In the genomic region with DNA sequence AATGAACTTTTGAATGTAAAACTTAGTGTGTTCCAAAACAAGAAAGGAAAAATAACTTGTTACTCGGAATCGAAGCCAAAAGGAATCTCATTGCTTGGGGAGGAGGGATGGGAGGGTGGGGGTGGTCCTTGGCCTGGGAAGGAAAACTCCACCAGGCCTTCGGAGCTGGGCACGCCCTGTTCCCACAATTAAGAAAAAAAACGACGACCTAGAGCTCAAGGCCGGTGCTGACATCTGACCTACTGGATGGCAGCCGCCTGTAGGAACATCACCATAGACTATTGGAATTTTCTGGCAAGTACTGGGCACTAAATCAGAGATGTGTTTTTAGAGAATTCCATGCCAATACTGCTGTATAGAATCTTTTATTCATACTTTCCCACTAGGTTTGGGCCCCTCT, we compare ENCODE assay signal across 8 cellular contexts. TPM values are rescaled to one million over a fixed set of nuclear protein-coding genes. Genes with fewer than 3 reads are reported as not detected.
DNase-seq lines count a peak whose midpoint lies in the region; ATAC-seq and TF ChIP-seq lines count a peak whose summit lies in the region.

No MANE protein-coding gene starts in this region.

- ATAC-seq in HG03442 (IDR thresholded peaks at IDR 0.05; ENCODE audit: unreplicated experiment) (no peak), HG02610 (IDR thresholded peaks at IDR 0.05; ENCODE audit: unreplicated experiment) (no peak)

- BruUV-seq in Caco-2 (replicated peaks; lab: Mats Ljungman, UMichigan), result no TSS peak

- intact Hi-C loops in Caco-2 (cut with micrococcal nuclease; ENCODE audit: unreplicated experiment) (loop anchor here (5.0 kb wide), 1 partner anchor 80 kb away; no protein-coding TSS in a partner anchor), colonic mucosa (cut with DNase I) (no loop called here)

- H3K79me2 ChIP-seq in MM.1S (ENCODE audit: low read length), result peaks cover 56% of the 10 kb centered on the region

- peaks cover 18% of the 10 kb centered on the region for H3K4me1 Mint-ChIP-seq in Caco-2 (ENCODE audit: low read depth, unreplicated experiment)

- DNase-seq in Caco-2, result no peak
- peak; percentile 21 for DNase-seq in MM.1S
- DNase-seq in colonic mucosa, result peak; percentile 69
- no peak for DNase-seq in globus pallidus (ENCODE audit: low spot score)
- DNase-seq in foreskin melanocyte, result no peak

- H2AFZ ChIP-seq in MM.1S (ENCODE audit: low read length), result peak overlapping the region; percentile 39; the same call in 1 of the 2 replicates

- H3K36me3 ChIP-seq in Caco-2 (ENCODE audit: control insufficient read depth, insufficient read depth, low read length) (no peaks in the 10 kb centered on the region), MM.1S (replicated peaks; ENCODE audit: insufficient read depth, low read length) (no peaks in the 10 kb centered on the region), colonic mucosa (no peaks in the 10 kb centered on the region), mesodermal cell (ENCODE audit: control insufficient read depth, insufficient read depth, low read length) (peaks cover 20% of the 10 kb centered on the region)

- 0 out of 2 replicates have a peak, but pooled peaks cover 6% of the 10 kb centered on the region for H4K20me1 ChIP-seq in MM.1S (ENCODE audit: insufficient read depth, low read length)

- no peaks in the 10 kb centered on the region for H3K9me3 Mint-ChIP-seq in Caco-2 (ENCODE audit: unreplicated experiment)

- H3K4me3 ChIP-seq in Caco-2 (ENCODE audit: low read depth, low read length), result peak overlapping the region; percentile 94
- H3K4me3 ChIP-seq in MM.1S (ENCODE audit: low read length), result peak overlapping the region; percentile 99
- peak overlapping the region; percentile 75 for H3K4me3 ChIP-seq in colonic mucosa
- H3K4me3 ChIP-seq in mesodermal cell (ENCODE audit: extremely low read depth, insufficient read depth, low read length, poor library complexity, severe bottlenecking), result peak overlapping the region; percentile 72

- H3K4me1 ChIP-seq in Caco-2 (peaks cover 21% of the 10 kb centered on the region), MM.1S (ENCODE audit: low read length) (peaks cover 44% of the 10 kb centered on the region), colonic mucosa (peaks cover 43% of the 10 kb centered on the region), mesodermal cell (ENCODE audit: control insufficient read depth, insufficient read depth, low read length, poor library complexity, severe bottlenecking) (peaks cover 3% of the 10 kb centered on the region)

- H3K9me3 ChIP-seq in Caco-2 (peaks cover 2% of the 10 kb centered on the region; the same call in 1 of the 2 replicates), MM.1S (replicated peaks; ENCODE audit: insufficient read depth, low read length) (no peaks in the 10 kb centered on the region), colonic mucosa (no peaks in the 10 kb centered on the region), mesodermal cell (ENCODE audit: control insufficient read depth, low read length) (peaks cover 2% of the 10 kb centered on the region)

- POLR2A ChIA-PET in Caco-2 (lab: Charles Lee), result interaction anchor here (1.2 kb wide), 1 partner anchor 53 kb away, joined by 11 read pairs; a partner anchor contains a TSS

- H3K9ac ChIP-seq in MM.1S (ENCODE audit: low read length) (peak overlapping the region; percentile 96), colonic mucosa (ENCODE audit: low read depth in 2 of 2, low read length in 2 of 2) (peak overlapping the region; percentile 97)

- CTCF ChIA-PET in Caco-2 (lab: Charles Lee), result interaction anchor here (0.9 kb wide), 1 partner anchor 131 kb away, joined by 3 read pairs; no protein-coding TSS in a partner anchor

- H3K27ac Mint-ChIP-seq in Caco-2 (ENCODE audit: unreplicated experiment), result peak overlapping the region; percentile 90

- no peaks in the 10 kb centered on the region for H3K9me2 ChIP-seq in MM.1S (replicated peaks; ENCODE audit: insufficient read depth, low read length)

- H3K27ac ChIP-seq in MM.1S (ENCODE audit: low read length), result peak overlapping the region; percentile 59; the same call in 1 of the 2 replicates
- peak overlapping the region; percentile 85 for H3K27ac ChIP-seq in colonic mucosa
- H3K27ac ChIP-seq in mesodermal cell (ENCODE audit: low read depth, low read length, severe bottlenecking), result peak overlapping the region; percentile 3

- peaks cover 29% of the 10 kb centered on the region for H3K36me3 Mint-ChIP-seq in Caco-2 (ENCODE audit: insufficient read depth, unreplicated experiment)

- TF ChIP-seq CTCF in Caco-2 (IDR thresholded peaks at IDR 0.05; ENCODE audit: insufficient read depth in 1 of 2, low read depth in 1 of 2, low read length in 1 of 2, severe bottlenecking in 1 of 2, unreplicated experiment in 1 of 2), result no peak
- no peak for TF ChIP-seq CTCF in MM.1S (IDR thresholded peaks at IDR 0.05; ENCODE audit: low read length)
- no peak for TF ChIP-seq CTCF in colonic mucosa (IDR thresholded peaks at IDR 0.05)

- peak overlapping the region; percentile 80 for H3K4me3 Mint-ChIP-seq in Caco-2 (ENCODE audit: unreplicated experiment)

- peaks cover 23% of the 10 kb centered on the region for H3F3A ChIP-seq in MM.1S (ENCODE audit: insufficient read depth, low read length)

- no peaks in the 10 kb centered on the region for H3K27me3 Mint-ChIP-seq in Caco-2 (ENCODE audit: insufficient read depth, unreplicated experiment)

- 0 to 14% methylated on average over 2 to 8 of the region's 8 CpGs for WGBS in mesodermal cell (ENCODE audit: insufficient coverage in 2 of 2), 2 experiments

- H3K27me3 ChIP-seq in Caco-2 (replicated peaks; ENCODE audit: control insufficient read depth, insufficient read depth, low read length), result no peaks in the 10 kb centered on the region
- no peaks in the 10 kb centered on the region for H3K27me3 ChIP-seq in MM.1S (replicated peaks; ENCODE audit: insufficient read depth, low read length)
- no peaks in the 10 kb centered on the region for H3K27me3 ChIP-seq in colonic mucosa

- peak overlapping the region; percentile 89 for H3K4me2 ChIP-seq in MM.1S (ENCODE audit: low read depth, low read length)

RNA-seq across cellular contexts. Expression of a gene that starts 0.8 kb away (rescaled TPM):
- total RNA-seq in Caco-2 (2022) (76.7 and 85.8 TPM in 2 replicates), colonic mucosa (100 to 1,000 TPM; 122 to 146 TPM)
- 49.1 TPM for polyA plus RNA-seq in mesodermal cell (2013, experiment 1 of 2)
- 43.9 TPM for polyA plus RNA-seq in mesodermal cell (2013, experiment 2 of 2)

RNA-seq across cellular contexts. Expression of a gene that starts 53.4 kb away (rescaled TPM):
- total RNA-seq in Caco-2 (2022) (49.6 and 53.7 TPM in 2 replicates), colonic mucosa (10 to 100 TPM; 52.2 to 58.5 TPM)
- 39.0 TPM for polyA plus RNA-seq in mesodermal cell (2013, experiment 1 of 2)
- polyA plus RNA-seq in mesodermal cell (2013, experiment 2 of 2), result 31.9 TPM

Comparison
In these comparisons a context has a peak if more than half of its experiments do, and no peak if none do; other contexts are left out.
1. DNase-seq: peak in MM.1S (single experiment) and colonic mucosa (single experiment); none in Caco-2 (0 of 2), globus pallidus (single experiment) and foreskin melanocyte (single experiment).
2. H3K27ac ChIP-seq: peak in every context shown above with its lines; median percentile 85 in colonic mucosa; 59 in MM.1S; 3 in mesodermal cell.
3. Peak in every context shown above with its lines, with median percentiles within 50 percentile points of each other: H3K4me3 ChIP-seq.